Comparison of ENCODE assay signal across 23 cellular contexts in genomic region chr10:78188459-78188858, GRCh38.
"Had no signal": no experiment of that assay in that cellular context is flagged by ENCODE, and none has a peak within 500 bp of the region (broad histone marks: within the 10 kb centered on the region; RNA-seq: fewer than 3 reads in every experiment).

No MANE protein-coding gene starts in this region.

- H3K27ac ChIP-seq: SJCRH30 had no signal

- H3K4me3 ChIP-seq: MG63, SJCRH30 had no signal

- H3K27me3 ChIP-seq: MG63, SJCRH30 had no signal

- DNase-seq: IMR-90, Karpas-422, KG1, MG63, NCI-H1092, NCI-H1105 treated with DMSO at 0.1 percent for 48 hours, NCI-H1417 treated with DMSO at 0.1 percent for 48 hours, NCI-H146, NCI-H1694 treated with DMSO at 0.1 percent for 48 hours, NCI-H1930, NCI-H2081, NCI-H2107, NCI-H226, NCI-H446, NCI-H510A, NCI-H524 treated with DMSO at 0.1 percent for 48 hours, NCI-H69, NCI-H774, RPMI8226, SHP77 treated with DMSO at 0.1 percent for 48 hours had no signal

- ATAC-seq: HepG2, SK-N-SH treated with all-trans-retinoic acid at 6 μM for 48 hours had no signal

- H3K9me3 ChIP-seq: SJCRH30 had no signal

- H3K36me3 ChIP-seq: MG63, SJCRH30 had no signal

- H3K4me1 ChIP-seq: SJCRH30 had no signal
